1 cellular context compared by ENCODE assay signal in genomic region chr10:14010827-14011574, GRCh38.
TF ChIP-seq lines count a peak whose summit lies in the region.

No MANE protein-coding gene starts in this region.

TF ChIP-seq in WTC11, 78 proteins besides CTCF, POLR2A, EP300 and RAD21 (continued from another document):
- TF ChIP-seq AFF4 (CRISPR knock-in tag; IDR thresholded peaks at IDR 0.05; ENCODE audit: borderline replicate concordance) (no peak), ARID4B (CRISPR knock-in tag; IDR thresholded peaks at IDR 0.05; ENCODE audit: borderline replicate concordance) (no peak), IRF1 (CRISPR knock-in tag; IDR thresholded peaks at IDR 0.05) (no peak), HMGA2 (CRISPR knock-in tag; IDR thresholded peaks at IDR 0.05) (no peak), GABPB1 (CRISPR knock-in tag; IDR thresholded peaks at IDR 0.05) (no peak), AR (CRISPR knock-in tag; IDR thresholded peaks at IDR 0.05) (no peak), ATF3 (CRISPR knock-in tag; conservative IDR thresholded peaks at IDR 0.05) (no peak), PRRX2 (CRISPR knock-in tag; IDR thresholded peaks at IDR 0.05) (no peak), E2F5 (CRISPR knock-in tag; IDR thresholded peaks at IDR 0.05) (no peak), ZBTB43 (CRISPR knock-in tag; IDR thresholded peaks at IDR 0.05) (no peak), ZNF317 (CRISPR knock-in tag; IDR thresholded peaks at IDR 0.05; ENCODE audit: borderline replicate concordance, low read depth) (no peak), MXD4 (CRISPR knock-in tag; IDR thresholded peaks at IDR 0.05; ENCODE audit: borderline replicate concordance) (no peak)
